In genomic region chr12:15163001-15163400, GRCh38 we compare ENCODE assay signal across 23 cellular contexts. TPM values are rescaled to one million over a fixed set of nuclear protein-coding genes. Genes with fewer than 3 reads are reported as not detected.
DNase-seq lines count a peak whose midpoint lies in the region; ATAC-seq and TF ChIP-seq lines count a peak whose summit lies in the region.
"Had no signal": no experiment of that assay in that cellular context is flagged by ENCODE, and none has a peak within 500 bp of the region (broad histone marks: within the 10 kb centered on the region; RNA-seq: fewer than 3 reads in every experiment).

No MANE protein-coding gene starts in this region.

- no peaks in the 10 kb centered on the region for H3K9me3 ChIP-seq in right atrium auricular region
- H3K9me3 ChIP-seq in aorta (ENCODE audit: control insufficient read depth, low read length): no peaks in the 10 kb centered on the region
- H3K9me3 ChIP-seq: prostate gland, SJSA1 had no signal

- ATAC-seq in Right ventricle myocardium inferior (no peak), aorta (ENCODE audit: low FRiP score) (no peak)
- no peak for ATAC-seq in activated CD8-positive, alpha-beta memory T cell treated with anti-CD3 and anti-CD28 coated beads, Interleukin-2, amount 10 ng/mL, durations not matched to agents 7 days and 5 days
- ATAC-seq: naive thymus-derived CD8-positive, alpha-beta T cell had no signal

- H3K27me3 Mint-ChIP-seq in MCF 10A (ENCODE audit: insufficient read depth, unreplicated experiment): no peaks in the 10 kb centered on the region
- H3K27me3 Mint-ChIP-seq in osteocyte (ENCODE audit: unreplicated experiment): no peaks in the 10 kb centered on the region
- H3K27me3 Mint-ChIP-seq in activated CD8-positive, alpha-beta memory T cell treated with anti-CD3 and anti-CD28 coated beads, Interleukin-2, amount 10 ng/mL, durations not matched to agents 7 days and 5 days: peaks cover 7% of the 10 kb centered on the region

- intact Hi-C loops in Right ventricle myocardium inferior (cut with DNase I) (no loop called here), MCF 10A (cut with micrococcal nuclease) (no loop called here), aorta (cut with DNase I) (loop anchor here in 1 of 2 donors (5.0 kb wide), 1 partner anchor 44 kb away; no protein-coding TSS in a partner anchor)

- H3K4me1 Mint-ChIP-seq in MCF 10A (ENCODE audit: insufficient read depth, unreplicated experiment) (peaks cover 34% of the 10 kb centered on the region), osteocyte (ENCODE audit: unreplicated experiment) (peaks cover 57% of the 10 kb centered on the region)
- no peaks in the 10 kb centered on the region for H3K4me1 Mint-ChIP-seq in activated CD8-positive, alpha-beta memory T cell treated with anti-CD3 and anti-CD28 coated beads, Interleukin-2, amount 10 ng/mL, durations not matched to agents 7 days and 5 days
- H3K4me1 Mint-ChIP-seq: activated CD4-positive, alpha-beta memory T cell treated with anti-CD3 and anti-CD28 coated beads, Interleukin-2, amount 10 ng/mL, durations not matched to agents 7 days and 5 days; memory B cell had no signal

- CTCF ChIA-PET in MCF 10A (lab: Yijun Ruan, JAX): interaction anchor here (0.5 to 1.1 kb wide), 4 partner anchors 12 to 58 kb away, joined by 3 to 6 read pairs (median 4); partner anchors contain the start of gene RERG
- CTCF ChIA-PET in activated CD8-positive, alpha-beta memory T cell treated with anti-CD3 and anti-CD28 coated beads, Interleukin-2, amount 10 ng/mL, durations not matched to agents 7 days and 5 days (lab: Charles Lee): no interaction called here

- peak overlapping the region; percentile 67 to 78 for H3K27ac ChIP-seq in right atrium auricular region
- peak overlapping the region; percentile 33 to 98 for H3K27ac ChIP-seq in aorta (ENCODE audit: low read depth in 1 of 2, low read length in 2 of 2)
- H3K27ac ChIP-seq: HL-60, SJSA1 had no signal

- peak overlapping the region; percentile 72 for H3K27ac Mint-ChIP-seq in MCF 10A (ENCODE audit: low read depth, unreplicated experiment)
- peak overlapping the region; percentile 99 for H3K27ac Mint-ChIP-seq in osteocyte (ENCODE audit: unreplicated experiment)
- H3K27ac Mint-ChIP-seq in activated CD8-positive, alpha-beta memory T cell treated with anti-CD3 and anti-CD28 coated beads, Interleukin-2, amount 10 ng/mL, durations not matched to agents 7 days and 5 days: no peak overlapping the region
- H3K27ac Mint-ChIP-seq: activated CD4-positive, alpha-beta memory T cell treated with anti-CD3 and anti-CD28 coated beads, Interleukin-2, amount 10 ng/mL, durations not matched to agents 7 days and 5 days; HFFc6; memory B cell; naive thymus-derived CD8-positive, alpha-beta T cell; WTC11 had no signal

- TF ChIP-seq CTCF in right atrium auricular region (IDR thresholded peaks at IDR 0.05): no peak
- TF ChIP-seq CTCF in MCF 10A (IDR thresholded peaks at IDR 0.05; ENCODE audit: unreplicated experiment): no peak
- TF ChIP-seq CTCF in osteocyte (IDR thresholded peaks at IDR 0.05): no peak

- H3K4me3 Mint-ChIP-seq in MCF 10A (ENCODE audit: unreplicated experiment) (no peak overlapping the region), osteocyte (ENCODE audit: unreplicated experiment) (no peak overlapping the region)
- H3K4me3 Mint-ChIP-seq in activated CD8-positive, alpha-beta memory T cell treated with anti-CD3 and anti-CD28 coated beads, Interleukin-2, amount 10 ng/mL, durations not matched to agents 7 days and 5 days: no peak overlapping the region
- H3K4me3 Mint-ChIP-seq: activated CD4-positive, alpha-beta memory T cell treated with anti-CD3 and anti-CD28 coated beads, Interleukin-2, amount 10 ng/mL, durations not matched to agents 7 days and 5 days; HFFc6; memory B cell; naive thymus-derived CD8-positive, alpha-beta T cell; WTC11 had no signal

- WGBS in aorta, 2 donors: 64 to 76% methylated on average over 4 of the region's 4 CpGs

- H3K4me3 ChIP-seq in right atrium auricular region (no peak overlapping the region), aorta (ENCODE audit: low read length in 2 of 2) (no peak overlapping the region)
- H3K4me3 ChIP-seq: coronary artery, prostate gland, SJSA1 had no signal

- H3K36me3 ChIP-seq in right atrium auricular region (no peaks in the 10 kb centered on the region), aorta (ENCODE audit: control insufficient read depth in 1 of 2, insufficient read depth in 2 of 2, low read length in 1 of 2) (no peaks in the 10 kb centered on the region)
- H3K36me3 ChIP-seq: prostate gland, SJSA1 had no signal

- POLR2A ChIA-PET in MCF 10A (lab: Yijun Ruan, JAX): interaction anchor here (1.0 kb wide), 1 partner anchor 113 kb away, joined by 3 read pairs; no protein-coding TSS in a partner anchor

- H3K4me1 ChIP-seq in right atrium auricular region (peaks cover 0 to 16% of the 10 kb centered on the region in 2 donors), aorta (ENCODE audit: control insufficient read depth in 1 of 2, insufficient read depth in 2 of 2, low read length in 2 of 2) (peaks cover 9 to 15% of the 10 kb centered on the region in 2 donors)
- H3K4me1 ChIP-seq: prostate gland, SJSA1 had no signal

- DNase-seq in right atrium auricular region (ENCODE audit: low spot score) (no peak), Right ventricle myocardium inferior (ENCODE audit: missing footprints) (no peak), MCF 10A (ENCODE audit: unreplicated experiment) (peak; percentile 28), osteocyte (ENCODE audit: extremely low spot score, unreplicated experiment) (no peak), aorta (no peak), NCI-H774 (lab: John Stamatoyannopoulos, UW) (no peak), SKM-1 (lab: John Stamatoyannopoulos, UW; ENCODE audit: unreplicated experiment) (no peak)
- DNase-seq in activated CD8-positive, alpha-beta memory T cell treated with anti-CD3 and anti-CD28 coated beads, Interleukin-2, amount 10 ng/mL, durations not matched to agents 7 days and 5 days: no peak
- DNase-seq: activated CD4-positive, alpha-beta memory T cell treated with anti-CD3 and anti-CD28 coated beads, Interleukin-2, amount 10 ng/mL, durations not matched to agents 7 days and 5 days; activated naive CD4-positive, alpha-beta T cell treated with anti-CD3 and anti-CD28 coated beads, Interleukin-2, amount 50 U/mL, for 16 hours; activated T-cell treated with anti-CD3 and anti-CD28 coated beads, Interleukin-2, amount 50 U/mL, for 1 hour; HFFc6; islet precursor cell; naive thymus-derived CD8-positive, alpha-beta T cell; NCI-H2081 treated with DMSO at 0.1 percent for 48 hours; NCI-H82 had no signal

- H3K9me3 Mint-ChIP-seq in MCF 10A (ENCODE audit: unreplicated experiment) (no peaks in the 10 kb centered on the region), osteocyte (ENCODE audit: unreplicated experiment) (peaks cover 3% of the 10 kb centered on the region)
- no peaks in the 10 kb centered on the region for H3K9me3 Mint-ChIP-seq in activated CD8-positive, alpha-beta memory T cell treated with anti-CD3 and anti-CD28 coated beads, Interleukin-2, amount 10 ng/mL, durations not matched to agents 7 days and 5 days (ENCODE audit: low read depth)
- H3K9me3 Mint-ChIP-seq: activated CD4-positive, alpha-beta memory T cell treated with anti-CD3 and anti-CD28 coated beads, Interleukin-2, amount 10 ng/mL, durations not matched to agents 7 days and 5 days; HFFc6; memory B cell; naive thymus-derived CD8-positive, alpha-beta T cell; WTC11 had no signal

- BruUV-seq in MCF 10A (replicated peaks; lab: Mats Ljungman, UMichigan): no TSS peak

- no peaks in the 10 kb centered on the region for H3K36me3 Mint-ChIP-seq in MCF 10A (ENCODE audit: insufficient read depth, unreplicated experiment)
- peaks cover 25% of the 10 kb centered on the region for H3K36me3 Mint-ChIP-seq in osteocyte (ENCODE audit: unreplicated experiment)
- H3K36me3 Mint-ChIP-seq in activated CD8-positive, alpha-beta memory T cell treated with anti-CD3 and anti-CD28 coated beads, Interleukin-2, amount 10 ng/mL, durations not matched to agents 7 days and 5 days: no peaks in the 10 kb centered on the region
- H3K36me3 Mint-ChIP-seq: memory B cell; naive thymus-derived CD8-positive, alpha-beta T cell; WTC11 had no signal

- H3K27me3 ChIP-seq in right atrium auricular region (no peaks in the 10 kb centered on the region), aorta (ENCODE audit: control insufficient read depth in 1 of 2, insufficient read depth in 2 of 2, low read length in 1 of 2) (no peaks in the 10 kb centered on the region)
- H3K27me3 ChIP-seq: SJSA1 had no signal

RNA-seq across cellular contexts. Expression of gene RERG, which starts 58.2 kb away (rescaled TPM):
- 10 to 100 TPM in 1 of 2 donors, 1 to 10 TPM in 1; 9.9 to 12.4 TPM for total RNA-seq in right atrium auricular region
- total RNA-seq in Right ventricle myocardium inferior: 4.0 TPM
- total RNA-seq in MCF 10A (2022): 7.6 and 16.5 TPM in 2 replicates
- total RNA-seq in osteocyte: 83.8 and 92.7 TPM in 2 replicates
- total RNA-seq in aorta: 10 to 100 TPM; 70.5 to 77.3 TPM
- 100 to 1,000 TPM in 1 of 2 donors, 10 to 100 TPM in 1; 66.9 to 124 TPM for polyA plus RNA-seq in aorta
- not detected for total RNA-seq in activated CD8-positive, alpha-beta memory T cell treated with anti-CD3 and anti-CD28 coated beads, Interleukin-2, amount 10 ng/mL, durations not matched to agents 7 days and 5 days
- total RNA-seq: activated CD4-positive, alpha-beta memory T cell treated with anti-CD3 and anti-CD28 coated beads, Interleukin-2, amount 10 ng/mL, durations not matched to agents 7 days and 5 days; HFFc6; SJSA1; T-helper 2 cell treated with Interferon-gamma antibody and Interleukin-4, amounts not matched to agents 100 ng/mL and 5 ng/mL, for 36 hours had no signal
- polyA plus RNA-seq: naive thymus-derived CD8-positive, alpha-beta T cell had no signal
